In the genomic region with DNA sequence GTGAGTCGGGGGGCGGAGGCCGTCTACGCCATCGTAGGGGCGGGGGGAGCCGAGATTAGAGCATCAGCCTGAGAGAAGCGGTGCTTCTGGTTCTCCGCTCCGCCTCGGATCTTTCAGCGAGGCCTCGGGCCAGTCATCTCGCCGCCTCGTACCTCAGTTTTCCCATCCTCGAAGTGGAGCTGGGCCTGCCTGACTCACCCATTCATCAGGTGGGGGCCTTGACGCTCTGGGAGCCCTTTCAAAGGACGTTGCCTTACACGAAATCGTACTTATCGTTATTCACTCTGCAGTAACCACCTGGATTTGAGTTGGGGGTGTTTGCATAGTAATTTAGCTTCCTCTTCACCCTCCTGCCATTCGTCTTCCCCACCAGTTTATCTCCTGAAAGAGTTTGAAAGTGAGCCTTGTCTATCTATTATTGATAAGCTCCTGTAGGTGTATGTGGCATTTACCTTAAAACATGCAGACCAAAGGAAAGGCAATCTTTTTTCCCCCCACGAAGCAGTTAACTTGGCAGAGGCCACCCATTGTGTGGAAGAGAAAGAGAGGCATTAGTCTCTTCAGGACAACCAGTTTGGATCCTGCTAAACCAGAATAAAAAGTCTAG, we compare ENCODE assay signal across 8 cellular contexts. TPM values are rescaled to one million over a fixed set of nuclear protein-coding genes. Genes with fewer than 3 reads are reported as not detected.
DNase-seq lines count a peak whose midpoint lies in the region; ATAC-seq and TF ChIP-seq lines count a peak whose summit lies in the region.

No MANE protein-coding gene starts in this region.

- H3K79me2 ChIP-seq in HCT116 (ENCODE audit: insufficient read depth, low read length): peaks cover 56% of the 10 kb centered on the region

- H3K9me3 Mint-ChIP-seq in activated naive CD4-positive, alpha-beta T cell treated with anti-CD3 and anti-CD28 coated beads, Interleukin-2, amount 50 U/mL, for 72 hours: no peaks in the 10 kb centered on the region

- ATAC-seq in HCT116: no peak
- peak in 1 of 2 donors; percentile 30 for ATAC-seq in activated naive CD4-positive, alpha-beta T cell treated with anti-CD3 and anti-CD28 coated beads, Interleukin-2, amount 50 U/mL, for 72 hours
- no peak for ATAC-seq in GM19035 (IDR thresholded peaks at IDR 0.05; ENCODE audit: unreplicated experiment)
- ATAC-seq in HG02610 (IDR thresholded peaks at IDR 0.05; ENCODE audit: unreplicated experiment): no peak

- H3K27ac ChIP-seq in HCT116 (ENCODE audit: low read depth, low read length): peak overlapping the region; percentile 66
- H3K27ac ChIP-seq in iPS-20b (ENCODE audit: low read length): peak overlapping the region; percentile 68
- peak overlapping the region; percentile 93 to 98 (median 96) for H3K27ac ChIP-seq in stomach

- H3K27ac Mint-ChIP-seq in activated naive CD4-positive, alpha-beta T cell treated with anti-CD3 and anti-CD28 coated beads, Interleukin-2, amount 50 U/mL, for 72 hours: peak overlapping the region; percentile 92 to 96

- intact Hi-C loops in HCT116 (cut with micrococcal nuclease): loop anchor here (1.0 to 10.0 kb wide), 2 partner anchors 46 to 195 kb away; no protein-coding TSS in a partner anchor
- intact Hi-C loops in stomach (cut with DNase I; ENCODE audit: low total_unique reads): loop anchor here (5.0 kb wide), 1 partner anchor 43 kb away; no protein-coding TSS in a partner anchor

- CTCF ChIA-PET in AG04449 (lab: Yijun Ruan, JAX): interaction anchor here (0.9 to 13.3 kb wide), 9 partner anchors 8 to 61 kb away, joined by 4 to 819 read pairs (median 5); partner anchors contain the start of gene C17orf50
- CTCF ChIA-PET in HCT116 (lab: Charles Lee): interaction anchor here (3.3 kb wide), 1 partner anchor 45 kb away, joined by 76 read pairs; no protein-coding TSS in a partner anchor

- peaks cover 16 to 18% of the 10 kb centered on the region in 2 donors for H3K36me3 Mint-ChIP-seq in activated naive CD4-positive, alpha-beta T cell treated with anti-CD3 and anti-CD28 coated beads, Interleukin-2, amount 50 U/mL, for 72 hours

- DNase-seq in AG04449 (ENCODE audit: low read depth, low spot score): no peak
- no peak for DNase-seq in HCT116 (ENCODE audit: low read depth, low spot score)
- DNase-seq in activated naive CD4-positive, alpha-beta T cell treated with anti-CD3 and anti-CD28 coated beads, Interleukin-2, amount 50 U/mL, for 72 hours (ENCODE audit: low spot score in 2 of 2): peak in 1 of 2 donors; percentile 65
- DNase-seq in stomach: no peak
- DNase-seq in NCI-H2227 treated with DMSO at 0.1 percent for 48 hours (lab: John Stamatoyannopoulos, UW): no peak

- POLR2A ChIA-PET in AG04449 (lab: Yijun Ruan, JAX) (interaction anchor here (0.5 to 1.8 kb wide), 6 partner anchors 10 to 104 kb away, joined by 3 to 12 read pairs (median 6); no protein-coding TSS in a partner anchor), HCT116 (lab: Charles Lee) (interaction anchor here (0.9 to 3.9 kb wide), 7 partner anchors 8 to 231 kb away, joined by 3 to 41 read pairs (median 4); partner anchors contain the start of gene PEX12)

- no peak for TF ChIP-seq RAD21 in HCT116 (IDR thresholded peaks at IDR 0.05; ENCODE audit: low read depth)

- H3K9me2 ChIP-seq in HCT116 (ENCODE audit: insufficient read depth): no peaks in the 10 kb centered on the region

- H3K4me3 ChIP-seq in AG04449 (ENCODE audit: low read depth, low read length) (peak overlapping the region; percentile 88), HCT116 (replicated peaks in 1 of 2; ENCODE audit: low read depth in 1 of 2, low read length in 2 of 2) (peak overlapping the region; percentile 76 to 89), iPS-20b (ENCODE audit: low read length) (peak overlapping the region; percentile 97), stomach (peak overlapping the region; percentile 79 to 96 (median 88))

- H3K9me3 ChIP-seq in HCT116 (ENCODE audit: control insufficient read depth in 1 of 2, insufficient read depth in 1 of 2, low read depth in 1 of 2, low read length in 2 of 2): no peaks in the 10 kb centered on the region
- H3K9me3 ChIP-seq in iPS-20b (ENCODE audit: insufficient read depth, low read depth, low read length): no peaks in the 10 kb centered on the region
- no peaks in the 10 kb centered on the region for H3K9me3 ChIP-seq in stomach

- H4K20me1 ChIP-seq in HCT116 (ENCODE audit: insufficient read depth): peaks cover 36% of the 10 kb centered on the region

- H3K36me3 ChIP-seq in HCT116 (ENCODE audit: control insufficient read depth in 1 of 2, insufficient read depth in 2 of 2, low read length in 2 of 2): peaks cover 0 to 2% of the 10 kb centered on the region in 2 experiments; a peak in 1 of 4 replicates
- peaks cover 28% of the 10 kb centered on the region for H3K36me3 ChIP-seq in iPS-20b (ENCODE audit: insufficient read depth, low read depth, low read length)
- no peaks in the 10 kb centered on the region for H3K36me3 ChIP-seq in stomach

- RAD21 ChIA-PET in HCT116 (lab: Charles Lee; ENCODE audit: low non-redundant PET in 1 of 2, low total read pairs in 2 of 2, uncharacterized antibody in 2 of 2, unreplicated experiment in 2 of 2): interaction anchor here in 1 of 2 experiments (1.4 kb wide), 1 partner anchor 46 kb away, joined by 10 read pairs; no protein-coding TSS in a partner anchor

- BruUV-seq in HCT116 (replicated peaks; lab: Mats Ljungman, UMichigan): no TSS peak

- peak overlapping the region; percentile 92 for H3K4me2 ChIP-seq in HCT116 (ENCODE audit: low read length)

- peaks cover 22 to 34% of the 10 kb centered on the region in 2 experiments for H3K4me1 ChIP-seq in HCT116 (ENCODE audit: control insufficient read depth in 1 of 2, insufficient read depth in 2 of 2, low read length in 2 of 2)
- peaks cover 15% of the 10 kb centered on the region for H3K4me1 ChIP-seq in iPS-20b (ENCODE audit: insufficient read depth, low read length)
- H3K4me1 ChIP-seq in stomach: peaks cover 18 to 62% (median 44%) of the 10 kb centered on the region in 4 donors

- H3K27me3 ChIP-seq in HCT116 (ENCODE audit: insufficient read depth, low read length): no peaks in the 10 kb centered on the region
- no peaks in the 10 kb centered on the region for H3K27me3 ChIP-seq in iPS-20b (ENCODE audit: insufficient read depth, low read length)
- no peaks in the 10 kb centered on the region for H3K27me3 ChIP-seq in stomach

- 0 to 1% (median 0%) methylated on average over 7 to 24 of the region's 24 CpGs for WGBS in stomach, 5 donors

- no peak overlapping the region for H2AFZ ChIP-seq in HCT116 (ENCODE audit: low read depth, low read length, poor library complexity, severe bottlenecking)

- H3K9ac ChIP-seq in HCT116 (ENCODE audit: low read length): peak overlapping the region; percentile 89
- peak overlapping the region; percentile 98 for H3K9ac ChIP-seq in iPS-20b (ENCODE audit: low read depth, low read length)

- no peak for TF ChIP-seq EP300 in stomach (IDR thresholded peaks at IDR 0.05)

- TF ChIP-seq CTCF in AG04449 (IDR thresholded peaks at IDR 0.05; ENCODE audit: insufficient read depth, low read length, missing control alignments): no peak
- TF ChIP-seq CTCF in HCT116 (IDR thresholded peaks at IDR 0.05 in 2 of 3, conservative IDR thresholded peaks at IDR 0.05 in 1 of 3; ENCODE audit: borderline replicate concordance in 1 of 3, insufficient read depth in 1 of 3, low read depth in 2 of 3, low read length in 2 of 3): no peak
- no peak for TF ChIP-seq CTCF in stomach (IDR thresholded peaks at IDR 0.05)

- TF ChIP-seq POLR2A in HCT116 (IDR thresholded peaks at IDR 0.05; ENCODE audit: borderline replicate concordance, extremely low read depth, insufficient read depth, insufficient read length): no peak
- TF ChIP-seq POLR2A in stomach (IDR thresholded peaks at IDR 0.05): no peak

TF ChIP-seq in HCT116, 20 proteins besides CTCF, POLR2A, EP300 and RAD21 (continues in another document):
- TF ChIP-seq YY1 (IDR thresholded peaks at IDR 0.05; ENCODE audit: extremely low read depth, insufficient replicate concordance, low read depth, low read length) (no peak), ZFX (IDR thresholded peaks at IDR 0.05) (no peak)

RNA-seq across cellular contexts. Expression of gene TAF15, which starts 0.7 kb away (rescaled TPM):
- total RNA-seq in HCT116 (2021; ENCODE audit: unreplicated experiment): 346 TPM
- polyA plus RNA-seq in HCT116 (2012): 309 and 338 TPM in 2 replicates
- total RNA-seq in activated naive CD4-positive, alpha-beta T cell treated with anti-CD3 and anti-CD28 coated beads, Interleukin-2, amount 50 U/mL, for 72 hours: 100 to 1,000 TPM; 283 to 312 TPM
- total RNA-seq in stomach: 100 to 1,000 TPM in 1 of 5 donors, 10 to 100 TPM in 4; 21.1 to 127 (median 60.1) TPM
- polyA plus RNA-seq in stomach: 100 to 1,000 TPM in 1 of 3 donors, 10 to 100 TPM in 2; 88.8 to 101 (median 96.4) TPM

RNA-seq across cellular contexts. Expression of gene MMP28, which starts 14.5 kb away (rescaled TPM):
- 2.6 TPM for total RNA-seq in HCT116 (2021; ENCODE audit: unreplicated experiment)
- 1.4 and 1.5 TPM in 2 replicates for polyA plus RNA-seq in HCT116 (2012)
- total RNA-seq in activated naive CD4-positive, alpha-beta T cell treated with anti-CD3 and anti-CD28 coated beads, Interleukin-2, amount 50 U/mL, for 72 hours: under 1 TPM in 1 of 2 donors, not detected in 1; 0.74 TPM
- 10 to 100 TPM in 4 of 5 donors, 1 to 10 TPM in 1; 2.2 to 75.0 (median 20.6) TPM for total RNA-seq in stomach
- 10 to 100 TPM in 1 of 3 donors, 1 to 10 TPM in 2; 3.1 to 21.0 (median 6.1) TPM for polyA plus RNA-seq in stomach

RNA-seq across cellular contexts. Expression of gene C17orf50, which starts 49.3 kb away (rescaled TPM):
- total RNA-seq in HCT116 (2021; ENCODE audit: unreplicated experiment): not detected
- 0.15 TPM in 1 of 2 replicates, not detected in the other for polyA plus RNA-seq in HCT116 (2012)
- not detected for total RNA-seq in activated naive CD4-positive, alpha-beta T cell treated with anti-CD3 and anti-CD28 coated beads, Interleukin-2, amount 50 U/mL, for 72 hours
- not detected for total RNA-seq in stomach
- not detected for polyA plus RNA-seq in stomach

RNA-seq across cellular contexts. Expression of gene GAS2L2, which starts 56.9 kb away (rescaled TPM):
- total RNA-seq in HCT116 (2021; ENCODE audit: unreplicated experiment): not detected
- not detected in 2 replicates for polyA plus RNA-seq in HCT116 (2012)
- total RNA-seq in activated naive CD4-positive, alpha-beta T cell treated with anti-CD3 and anti-CD28 coated beads, Interleukin-2, amount 50 U/mL, for 72 hours: under 1 TPM in 1 of 2 donors, not detected in 1; 0.16 TPM
- under 1 TPM in 1 of 5 donors, not detected in 4; under 0.01 TPM for total RNA-seq in stomach
- under 1 TPM in 1 of 3 donors, not detected in 2; 0.05 TPM for polyA plus RNA-seq in stomach

RNA-seq across cellular contexts. Expression of gene HEATR9, which starts 58.7 kb away (rescaled TPM):
- total RNA-seq in HCT116 (2021; ENCODE audit: unreplicated experiment) (not detected), stomach (under 1 TPM in 1 of 5 donors, not detected in 4; 0.29 TPM)
- not detected in 2 replicates for polyA plus RNA-seq in HCT116 (2012)
- not detected for total RNA-seq in activated naive CD4-positive, alpha-beta T cell treated with anti-CD3 and anti-CD28 coated beads, Interleukin-2, amount 50 U/mL, for 72 hours
- polyA plus RNA-seq in stomach: not detected
